1 cellular context compared by ENCODE assay signal in genomic region chr9:127910613-127911205, GRCh38.
TF ChIP-seq lines count a peak whose summit lies in the region.

No MANE protein-coding gene starts in this region.

TF ChIP-seq in H1, 55 proteins besides CTCF, POLR2A, EP300 and RAD21:
- TF ChIP-seq NANOG (IDR thresholded peaks at IDR 0.05; ENCODE audit: insufficient read depth, low read depth, low read length, poor library complexity, severe bottlenecking): no peak
- no peak for TF ChIP-seq CREB1 (IDR thresholded peaks at IDR 0.05)
- no peak for TF ChIP-seq JUN (IDR thresholded peaks at IDR 0.05; ENCODE audit: low read depth, low read length)
- TF ChIP-seq CBX8 (IDR thresholded peaks at IDR 0.05; ENCODE audit: borderline replicate concordance, low read depth, low read length): no peak
- no peak for TF ChIP-seq CBX5 (IDR thresholded peaks at IDR 0.05; ENCODE audit: low read depth, low read length)
- no peak for TF ChIP-seq SP1 (IDR thresholded peaks at IDR 0.05; ENCODE audit: low read depth, low read length)
